12 cellular contexts compared by ENCODE assay signal in the genomic region with DNA sequence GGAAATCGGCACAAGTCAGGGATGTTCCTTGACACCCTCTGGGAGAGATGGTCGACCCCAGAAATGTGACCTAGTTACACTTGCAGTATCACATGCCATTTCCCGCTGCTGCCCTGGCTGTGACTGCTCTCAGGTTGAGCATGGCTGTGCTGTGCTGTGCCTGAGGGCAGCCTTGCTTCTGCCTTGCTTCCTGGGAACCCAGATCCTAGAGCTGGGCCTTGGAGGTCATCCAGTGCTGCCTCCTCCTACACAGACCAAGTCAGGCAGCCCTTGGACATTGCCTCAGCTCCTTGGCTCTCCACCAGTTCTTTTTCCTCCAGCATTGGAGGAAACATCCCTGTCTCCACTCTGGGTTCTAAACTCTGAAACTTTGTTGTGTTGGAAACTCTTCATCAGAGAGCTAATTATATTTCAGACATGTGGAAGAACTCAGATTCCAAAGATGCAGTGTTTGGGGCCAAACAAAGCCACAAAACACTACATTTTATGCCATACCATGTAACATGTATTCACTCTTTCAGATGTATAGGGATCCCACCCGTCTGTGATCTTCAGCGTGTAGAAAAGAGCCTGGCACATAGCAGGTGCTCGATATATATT. TPM values are rescaled to one million over a fixed set of nuclear protein-coding genes. Genes with fewer than 3 reads are reported as not detected.
DNase-seq lines count a peak whose midpoint lies in the region; ATAC-seq and TF ChIP-seq lines count a peak whose summit lies in the region.
"Had no signal": no experiment of that assay in that cellular context is flagged by ENCODE, and none has a peak within 500 bp of the region (broad histone marks: within the 10 kb centered on the region; RNA-seq: fewer than 3 reads in every experiment).

No MANE protein-coding gene starts in this region.

- H3K27me3 ChIP-seq in body of pancreas = no peaks in the 10 kb centered on the region
- H3K27me3 ChIP-seq: foreskin keratinocyte had no signal

- no peak for TF ChIP-seq POLR2A in body of pancreas (IDR thresholded peaks at IDR 0.05)

- no peak overlapping the region for H3K4me3 ChIP-seq in body of pancreas

- ATAC-seq in body of pancreas (no peak), left cardiac atrium (peak; percentile 87 to 91)

- WGBS in body of pancreas, 2 donors = 68 to 86% methylated on average over 4 to 6 of the region's 6 CpGs

- peaks cover 28% of the 10 kb centered on the region for H3K4me1 ChIP-seq in body of pancreas

- peak overlapping the region in 1 of 4 donors; percentile 40 for H3K27ac ChIP-seq in body of pancreas
- H3K27ac ChIP-seq: foreskin keratinocyte had no signal

- no peaks in the 10 kb centered on the region for H3K36me3 ChIP-seq in body of pancreas (replicated peaks in 1 of 2; ENCODE audit: insufficient read depth in 1 of 2, low read depth in 2 of 2)

- no peak for TF ChIP-seq CTCF in body of pancreas (IDR thresholded peaks at IDR 0.05)

- intact Hi-C loops in body of pancreas (cut with DNase I) (no loop called here), left cardiac atrium (cut with DNase I) (loop anchor here in 1 of 2 donors (10.0 kb wide), 1 partner anchor 45 kb away; no protein-coding TSS in a partner anchor), posterior vena cava (cut with DNase I) (loop anchor here in 1 of 2 donors (10.0 kb wide), 1 partner anchor 55 kb away; no protein-coding TSS in a partner anchor)

- no peaks in the 10 kb centered on the region for H3K9me3 ChIP-seq in body of pancreas

- peak; percentile 21 for DNase-seq in Ammon's horn (ENCODE audit: low spot score)
- peak; percentile 35 to 78 (median 64) for DNase-seq in body of pancreas
- DNase-seq in left cardiac atrium = peak; percentile 85
- DNase-seq in posterior vena cava (ENCODE audit: low spot score) = peak; percentile 95
- no peak for DNase-seq in NCI-H69 (lab: John Stamatoyannopoulos, UW)
- DNase-seq in activated naive CD4-positive, alpha-beta T cell treated with anti-CD3 and anti-CD28 coated beads, Interleukin-2, amount 50 U/mL, for 16 hours = no peak
- DNase-seq in retina = no peak
- no peak for DNase-seq in LoVo (ENCODE audit: low spot score)
- DNase-seq: activated CD4-positive, alpha-beta memory T cell treated with anti-CD3 and anti-CD28 coated beads for 36 hours; activated naive CD8-positive, alpha-beta T cell treated with anti-CD3 and anti-CD28 coated beads, Interleukin-2, amount 10 ng/mL, durations not matched to agents 7 days and 5 days; naive B cell had no signal

RNA-seq across cellular contexts. Expression of a gene that starts 6.1 kb away (rescaled TPM):
- 10 to 100 TPM in 1 of 2 donors, 1 to 10 TPM in 1; 4.0 to 17.1 TPM for total RNA-seq in body of pancreas
- total RNA-seq in left cardiac atrium = 10 to 100 TPM; 12.3 to 19.6 TPM
- 10 to 100 TPM; 13.4 to 48.1 TPM for total RNA-seq in posterior vena cava
- total RNA-seq: activated CD4-positive, alpha-beta memory T cell treated with anti-CD3 and anti-CD28 coated beads for 36 hours had no signal

Comparison
In these comparisons a context has a peak if more than half of its experiments do, and no peak if none do; other contexts are left out.
1. DNase-seq: peak in Ammon's horn (single experiment), body of pancreas (4 of 4), left cardiac atrium (single experiment) and posterior vena cava (single experiment); none in NCI-H69 (single experiment), activated naive CD4-positive, alpha-beta T cell treated with anti-CD3 and anti-CD28 coated beads, Interleukin-2, amount 50 U/mL, for 16 hours (single experiment), retina (single experiment) and LoVo (single experiment).